Comparison of ENCODE assay signal across 11 cellular contexts in genomic region chr12:11838403-11838802, GRCh38.
DNase-seq lines count a peak whose midpoint lies in the region; ATAC-seq and TF ChIP-seq lines count a peak whose summit lies in the region.
"Had no signal": no experiment of that assay in that cellular context is flagged by ENCODE, and none has a peak within 500 bp of the region (broad histone marks: within the 10 kb centered on the region; RNA-seq: fewer than 3 reads in every experiment).

No MANE protein-coding gene starts in this region.

- no peaks in the 10 kb centered on the region for H3K27me3 Mint-ChIP-seq in activated T-cell treated with anti-CD3 and anti-CD28 coated beads, Interleukin-2, amount 50 U/mL, for 72 hours (ENCODE audit: low read depth)

- H3K4me3 Mint-ChIP-seq in activated T-cell treated with anti-CD3 and anti-CD28 coated beads, Interleukin-2, amount 50 U/mL, for 72 hours = no peak overlapping the region

- POLR2A ChIA-PET in RWPE1 (lab: Yijun Ruan, JAX; ENCODE audit: low non-redundant PET) = interaction anchor here (0.6 kb wide), 1 partner anchor 1185 kb away, joined by 3 read pairs; no protein-coding TSS in a partner anchor

- peaks cover 21 to 50% of the 10 kb centered on the region in 2 donors for H3K36me3 Mint-ChIP-seq in activated T-cell treated with anti-CD3 and anti-CD28 coated beads, Interleukin-2, amount 50 U/mL, for 72 hours (ENCODE audit: insufficient read depth in 2 of 2)

- H3K4me3 ChIP-seq in esophagus muscularis mucosa = no peak overlapping the region
- no peak overlapping the region for H3K4me3 ChIP-seq in transverse colon

- intact Hi-C loops in esophagus muscularis mucosa (cut with DNase I) = no loop called here
- intact Hi-C loops in transverse colon (cut with DNase I; ENCODE audit: low total_unique reads) = loop anchor here (2.0 kb wide), 1 partner anchor 24 kb away; no protein-coding TSS in a partner anchor

- TF ChIP-seq CTCF in esophagus muscularis mucosa (IDR thresholded peaks at IDR 0.05) = no peak
- TF ChIP-seq CTCF in omental fat pad (IDR thresholded peaks at IDR 0.05) = no peak
- no peak for TF ChIP-seq CTCF in transverse colon (IDR thresholded peaks at IDR 0.05)
- no peak for TF ChIP-seq CTCF in RWPE1 (conservative IDR thresholded peaks at IDR 0.05; ENCODE audit: low read depth)

- ATAC-seq in activated T-cell treated with anti-CD3 and anti-CD28 coated beads, Interleukin-2, amount 50 U/mL, for 72 hours (replicated peaks in 1 of 2) = no peak
- peak; percentile 19 for ATAC-seq in omental fat pad (ENCODE audit: low FRiP score)
- ATAC-seq in HG03196 (IDR thresholded peaks at IDR 0.05; ENCODE audit: unreplicated experiment) = no peak
- ATAC-seq in HG03354 (IDR thresholded peaks at IDR 0.05; ENCODE audit: poor library complexity, severe bottlenecking, unreplicated experiment) = no peak

- H3K27ac ChIP-seq in esophagus muscularis mucosa (replicated peaks in 1 of 4) (peak overlapping the region; percentile 71 to 85 (median 76)), transverse colon (peak overlapping the region; percentile 71 to 86 (median 82)), RWPE1 (no peak overlapping the region)
- H3K27ac ChIP-seq: VCaP had no signal

- H3K27me3 ChIP-seq in esophagus muscularis mucosa (no peaks in the 10 kb centered on the region), transverse colon (no peaks in the 10 kb centered on the region)

- peaks cover 66 to 82% (median 76%) of the 10 kb centered on the region in 4 donors for H3K4me1 ChIP-seq in esophagus muscularis mucosa
- H3K4me1 ChIP-seq in transverse colon = peaks cover 29 to 96% (median 61%) of the 10 kb centered on the region in 4 donors

- H3K27ac Mint-ChIP-seq in activated T-cell treated with anti-CD3 and anti-CD28 coated beads, Interleukin-2, amount 50 U/mL, for 72 hours = peak overlapping the region; percentile 68

- WGBS in esophagus muscularis mucosa = 34% methylated on average over 2 of the region's 2 CpGs
- 40 to 80% methylated on average over 1 to 2 of the region's 2 CpGs for WGBS in transverse colon (ENCODE audit: low coverage in 1 of 2), 2 donors

- DNase-seq in activated T-cell treated with anti-CD3 and anti-CD28 coated beads, Interleukin-2, amount 50 U/mL, for 72 hours = no peak
- DNase-seq in activated T-cell treated with anti-CD3 and anti-CD28 coated beads for 4 hours = no peak
- no peak for DNase-seq in esophagus muscularis mucosa (ENCODE audit: extremely low spot score)
- DNase-seq in omental fat pad (ENCODE audit: low spot score) = no peak
- no peak for DNase-seq in transverse colon
- DNase-seq in RWPE1 (ENCODE audit: low spot score) = no peak
- DNase-seq: NCI-H1105 treated with DMSO at 0.1 percent for 48 hours, occipital lobe had no signal

- H3K9me3 ChIP-seq in esophagus muscularis mucosa (no peaks in the 10 kb centered on the region), transverse colon (no peaks in the 10 kb centered on the region)

- H3K4me1 Mint-ChIP-seq in activated T-cell treated with anti-CD3 and anti-CD28 coated beads, Interleukin-2, amount 50 U/mL, for 72 hours (ENCODE audit: low read depth) = peaks cover 92% of the 10 kb centered on the region

- H3K36me3 ChIP-seq in esophagus muscularis mucosa (peaks cover 0 to 14% (median 3%) of the 10 kb centered on the region in 4 donors), transverse colon (no peaks in the 10 kb centered on the region)

- in situ Hi-C loops in transverse colon (cut with MboI; ENCODE audit: low pct_ligation_motif_present in 1 of 4, low pct_unique_long_range_greater_than_20kb in 1 of 4, low sequenced_read_pairs in 3 of 4) = no loop called here

- CTCF ChIA-PET in RWPE1 (lab: Yijun Ruan, JAX) = no interaction called here

- TF ChIP-seq POLR2A in esophagus muscularis mucosa (IDR thresholded peaks at IDR 0.05; ENCODE audit: low read depth) (no peak), transverse colon (IDR thresholded peaks at IDR 0.05) (no peak)

- no peaks in the 10 kb centered on the region for H3K9me3 Mint-ChIP-seq in activated T-cell treated with anti-CD3 and anti-CD28 coated beads, Interleukin-2, amount 50 U/mL, for 72 hours

- TF ChIP-seq EP300 in esophagus muscularis mucosa (IDR thresholded peaks at IDR 0.05) = peak; percentile 74
- no peak for TF ChIP-seq EP300 in transverse colon (IDR thresholded peaks at IDR 0.05; ENCODE audit: low read depth)
